Comparison of ENCODE assay signal across 9 cellular contexts in genomic region chr15:24772709-24773373, GRCh38.
DNase-seq lines count a peak whose midpoint lies in the region; ATAC-seq and TF ChIP-seq lines count a peak whose summit lies in the region.
"Had no signal": no experiment of that assay in that cellular context is flagged by ENCODE, and none has a peak within 500 bp of the region (broad histone marks: within the 10 kb centered on the region; RNA-seq: fewer than 3 reads in every experiment).

No MANE protein-coding gene starts in this region.

- no peaks in the 10 kb centered on the region for H3K36me3 ChIP-seq in right lobe of liver

- CTCF ChIA-PET in activated CD8-positive, alpha-beta T cell treated with anti-CD3 and anti-CD28 coated beads, Interleukin-2, amount 10 ng/mL, durations not matched to agents 7 days and 5 days (lab: Charles Lee) = no interaction called here

- H3K27ac Mint-ChIP-seq in activated CD8-positive, alpha-beta T cell treated with anti-CD3 and anti-CD28 coated beads, Interleukin-2, amount 10 ng/mL, durations not matched to agents 7 days and 5 days = peak overlapping the region; percentile 92

- peaks cover 47% of the 10 kb centered on the region for H3K9me3 Mint-ChIP-seq in activated CD8-positive, alpha-beta T cell treated with anti-CD3 and anti-CD28 coated beads, Interleukin-2, amount 10 ng/mL, durations not matched to agents 7 days and 5 days (ENCODE audit: insufficient read depth)

- H3K27me3 ChIP-seq in right lobe of liver = no peaks in the 10 kb centered on the region

- H3K4me3 ChIP-seq in right lobe of liver = peak overlapping the region; percentile 22 to 56 (median 32)

- peaks cover 0 to 7% (median 0%) of the 10 kb centered on the region in 4 donors for H3K9me3 ChIP-seq in right lobe of liver

- H3K36me3 Mint-ChIP-seq in activated CD8-positive, alpha-beta T cell treated with anti-CD3 and anti-CD28 coated beads, Interleukin-2, amount 10 ng/mL, durations not matched to agents 7 days and 5 days (ENCODE audit: low read depth) = peaks cover 13% of the 10 kb centered on the region

- DNase-seq in AG08396 (ENCODE audit: low spot score) (peak; percentile 72), KG1 (lab: John Stamatoyannopoulos, UW) (peak; percentile 54), right lobe of liver (peak; percentile 55 to 77 (median 63))
- DNase-seq in activated CD8-positive, alpha-beta T cell treated with anti-CD3 and anti-CD28 coated beads, Interleukin-2, amount 10 ng/mL, durations not matched to agents 7 days and 5 days = peak; percentile 81
- peak; percentile 15 for DNase-seq in effector CD4-positive, alpha-beta T cell
- DNase-seq in stimulated activated CD4-positive, alpha-beta T cell treated with anti-CD3 and anti-CD28 coated beads, Interleukin-4, amount 100 ng/mL, for 24 hours = peak; percentile 56

- intact Hi-C loops in right lobe of liver (cut with DNase I) = no loop called here

- peak overlapping the region; percentile 76 for H3K4me3 Mint-ChIP-seq in activated CD8-positive, alpha-beta T cell treated with anti-CD3 and anti-CD28 coated beads, Interleukin-2, amount 10 ng/mL, durations not matched to agents 7 days and 5 days

- ATAC-seq in activated CD8-positive, alpha-beta T cell treated with anti-CD3 and anti-CD28 coated beads, Interleukin-2, amount 10 ng/mL, durations not matched to agents 7 days and 5 days = peak; percentile 90
- ATAC-seq in right lobe of liver (peak; percentile 62 to 92 (median 86)), HG02798 (IDR thresholded peaks at IDR 0.05; ENCODE audit: poor library complexity, unreplicated experiment) (no peak), GM21528 (IDR thresholded peaks at IDR 0.05; ENCODE audit: low FRiP score, unreplicated experiment) (no peak)

- no peaks in the 10 kb centered on the region for H3K27me3 Mint-ChIP-seq in activated CD8-positive, alpha-beta T cell treated with anti-CD3 and anti-CD28 coated beads, Interleukin-2, amount 10 ng/mL, durations not matched to agents 7 days and 5 days (ENCODE audit: low read depth)

- no peak for TF ChIP-seq POLR2A in right lobe of liver (IDR thresholded peaks at IDR 0.05)

- 24% methylated on average over 26 of the region's 47 CpGs for WGBS in right lobe of liver (ENCODE audit: insufficient coverage, low coverage, low lambda C conversion rate, missing lambda C conversion rate)

- peaks cover 3% of the 10 kb centered on the region for H3K4me1 Mint-ChIP-seq in activated CD8-positive, alpha-beta T cell treated with anti-CD3 and anti-CD28 coated beads, Interleukin-2, amount 10 ng/mL, durations not matched to agents 7 days and 5 days (ENCODE audit: low read depth)

- no peaks in the 10 kb centered on the region for H3K4me1 ChIP-seq in right lobe of liver

- POLR2A ChIA-PET in activated CD8-positive, alpha-beta T cell treated with anti-CD3 and anti-CD28 coated beads, Interleukin-2, amount 10 ng/mL, durations not matched to agents 7 days and 5 days (lab: Charles Lee) = no interaction called here

- TF ChIP-seq CTCF in right lobe of liver (IDR thresholded peaks at IDR 0.05) = no peak

- no peak overlapping the region for H3K27ac ChIP-seq in right lobe of liver
- H3K27ac ChIP-seq: skin epidermis had no signal

Comparison
In these comparisons a context has a peak if more than half of its experiments do, and no peak if none do; other contexts are left out.
1. DNase-seq: peak in every context shown above with its lines; median percentile 81 in activated CD8-positive, alpha-beta T cell treated with anti-CD3 and anti-CD28 coated beads, Interleukin-2, amount 10 ng/mL, durations not matched to agents 7 days and 5 days; 72 in AG08396; 63 in right lobe of liver; 56 in stimulated activated CD4-positive, alpha-beta T cell treated with anti-CD3 and anti-CD28 coated beads, Interleukin-4, amount 100 ng/mL, for 24 hours; 54 in KG1; 15 in effector CD4-positive, alpha-beta T cell.
2. ATAC-seq: peak in activated CD8-positive, alpha-beta T cell treated with anti-CD3 and anti-CD28 coated beads, Interleukin-2, amount 10 ng/mL, durations not matched to agents 7 days and 5 days (single experiment) and right lobe of liver (4 of 4); none in HG02798 (single experiment) and GM21528 (single experiment).